Comparison of ENCODE assay signal across 11 cellular contexts in genomic region chr6:39416728-39417127, GRCh38.
A peak's percentile ranks its signal among the peaks of the same experiment; 100 is the strongest.
DNase-seq lines count a peak whose midpoint lies in the region; ATAC-seq and TF ChIP-seq lines count a peak whose summit lies in the region.
"Had no signal": no experiment of that assay in that cellular context is flagged by ENCODE, and none has a peak within 500 bp of the region (broad histone marks: within the 10 kb centered on the region; RNA-seq: fewer than 3 reads in every experiment).

No MANE protein-coding gene starts in this region.

- H3K36me3 ChIP-seq in GM23248 (ENCODE audit: low read depth) (no peaks in the 10 kb centered on the region), stomach smooth muscle (ENCODE audit: control insufficient read depth in 2 of 2, insufficient read depth in 2 of 2, low read length in 2 of 2) (no peaks in the 10 kb centered on the region)
- H3K36me3 ChIP-seq: prostate gland had no signal

- in situ Hi-C loops in GM23248 (cut with MboI) = no loop called here
- in situ Hi-C loops in SK-MEL-5 (cut with HindIII; ENCODE audit: low pct_unique_long_range_greater_than_20kb, low sequenced_read_pairs) = no loop called here

- ATAC-seq in foreskin keratinocyte (peak; percentile 99), GM18502 (IDR thresholded peaks at IDR 0.05; ENCODE audit: poor library complexity, unreplicated experiment) (no peak)

- peaks cover 28% of the 10 kb centered on the region for H3F3A ChIP-seq in GM23248 (ENCODE audit: insufficient read depth)

- DNase-seq in GM23248 (peak; percentile 96), SK-MEL-5 (ENCODE audit: low read depth, low spot score) (peak; percentile 99), foreskin keratinocyte (peak; percentile 87 to 92), DMS 273 (lab: John Stamatoyannopoulos, UW; ENCODE audit: unreplicated experiment) (no peak), SHP77 treated with DMSO at 0.1 percent for 48 hours (lab: John Stamatoyannopoulos, UW) (no peak), GM10266 (ENCODE audit: extremely low spot score) (no peak)
- DNase-seq: left cardiac atrium, NCI-H748 treated with DMSO at 0.1 percent for 48 hours had no signal

- H3K27me3 ChIP-seq in GM23248 (replicated peaks; ENCODE audit: insufficient read depth) = no peaks in the 10 kb centered on the region
- H3K27me3 ChIP-seq in foreskin keratinocyte = no peaks in the 10 kb centered on the region
- H3K27me3 ChIP-seq in stomach smooth muscle (ENCODE audit: control insufficient read depth in 1 of 2, insufficient read depth in 2 of 2, low read length in 2 of 2) = no peaks in the 10 kb centered on the region

- no peaks in the 10 kb centered on the region for H4K20me1 ChIP-seq in GM23248 (ENCODE audit: insufficient read depth)

- no peaks in the 10 kb centered on the region for H3K9me2 ChIP-seq in GM23248 (ENCODE audit: insufficient read depth)

- H3K27ac ChIP-seq in GM23248 (peak overlapping the region; percentile 93), foreskin keratinocyte (peak overlapping the region; percentile 90), stomach smooth muscle (ENCODE audit: low read length) (peak overlapping the region; percentile 75)
- H3K27ac ChIP-seq: prostate gland had no signal

- no peaks in the 10 kb centered on the region for H3K9me3 ChIP-seq in GM23248 (ENCODE audit: low read depth)
- no peaks in the 10 kb centered on the region for H3K9me3 ChIP-seq in stomach smooth muscle (ENCODE audit: control insufficient read depth in 2 of 2, low read length in 2 of 2)
- H3K9me3 ChIP-seq: prostate gland had no signal

- WGBS in GM23248 (ENCODE audit: low coverage in 1 of 2, low lambda C conversion rate in 2 of 2, missing lambda C conversion rate in 2 of 2), 2 experiments = 0 to 2% methylated on average over 4 of the region's 4 CpGs

- H3K79me2 ChIP-seq in GM23248 (ENCODE audit: insufficient read depth) = no peaks in the 10 kb centered on the region

- H3K4me3 ChIP-seq in GM23248 = peak overlapping the region; percentile 6; the same call in 1 of the 2 replicates
- no peak overlapping the region for H3K4me3 ChIP-seq in stomach smooth muscle (ENCODE audit: low read length in 2 of 2)
- H3K4me3 ChIP-seq: prostate gland had no signal

- TF ChIP-seq CTCF in foreskin keratinocyte (conservative IDR thresholded peaks at IDR 0.05) = no peak
- no peak for TF ChIP-seq CTCF in GM10266 (IDR thresholded peaks at IDR 0.05; ENCODE audit: control insufficient read depth, insufficient read depth, low read depth, missing control alignments)

- H3K4me1 ChIP-seq in GM23248 (ENCODE audit: insufficient read depth) = peaks cover 28% of the 10 kb centered on the region
- peaks cover 11% of the 10 kb centered on the region for H3K4me1 ChIP-seq in foreskin keratinocyte
- H3K4me1 ChIP-seq in stomach smooth muscle (ENCODE audit: control insufficient read depth, insufficient read depth, low read length) = peaks cover 38% of the 10 kb centered on the region
- H3K4me1 ChIP-seq: prostate gland had no signal

- H3K9ac ChIP-seq in GM23248 (peak overlapping the region; percentile 66), stomach smooth muscle (ENCODE audit: low read length in 2 of 2) (peak overlapping the region in 1 of 2 donors; percentile 2)

- peak overlapping the region; percentile 61 for H2AFZ ChIP-seq in GM23248

- H3K4me2 ChIP-seq in GM23248 (ENCODE audit: unreplicated experiment) = peak overlapping the region; percentile 70

Comparison
In these comparisons a context has a peak if more than half of its experiments do, and no peak if none do; other contexts are left out.
1. DNase-seq: peak in GM23248 (single experiment), SK-MEL-5 (single experiment) and foreskin keratinocyte (2 of 2); none in DMS 273 (single experiment), SHP77 treated with DMSO at 0.1 percent for 48 hours (single experiment) and GM10266 (single experiment).
2. Peak in every context shown above with its lines, with median percentiles within 50 percentile points of each other: H3K27ac ChIP-seq.